ENCODE assay signal across 7 cellular contexts in the genomic region with DNA sequence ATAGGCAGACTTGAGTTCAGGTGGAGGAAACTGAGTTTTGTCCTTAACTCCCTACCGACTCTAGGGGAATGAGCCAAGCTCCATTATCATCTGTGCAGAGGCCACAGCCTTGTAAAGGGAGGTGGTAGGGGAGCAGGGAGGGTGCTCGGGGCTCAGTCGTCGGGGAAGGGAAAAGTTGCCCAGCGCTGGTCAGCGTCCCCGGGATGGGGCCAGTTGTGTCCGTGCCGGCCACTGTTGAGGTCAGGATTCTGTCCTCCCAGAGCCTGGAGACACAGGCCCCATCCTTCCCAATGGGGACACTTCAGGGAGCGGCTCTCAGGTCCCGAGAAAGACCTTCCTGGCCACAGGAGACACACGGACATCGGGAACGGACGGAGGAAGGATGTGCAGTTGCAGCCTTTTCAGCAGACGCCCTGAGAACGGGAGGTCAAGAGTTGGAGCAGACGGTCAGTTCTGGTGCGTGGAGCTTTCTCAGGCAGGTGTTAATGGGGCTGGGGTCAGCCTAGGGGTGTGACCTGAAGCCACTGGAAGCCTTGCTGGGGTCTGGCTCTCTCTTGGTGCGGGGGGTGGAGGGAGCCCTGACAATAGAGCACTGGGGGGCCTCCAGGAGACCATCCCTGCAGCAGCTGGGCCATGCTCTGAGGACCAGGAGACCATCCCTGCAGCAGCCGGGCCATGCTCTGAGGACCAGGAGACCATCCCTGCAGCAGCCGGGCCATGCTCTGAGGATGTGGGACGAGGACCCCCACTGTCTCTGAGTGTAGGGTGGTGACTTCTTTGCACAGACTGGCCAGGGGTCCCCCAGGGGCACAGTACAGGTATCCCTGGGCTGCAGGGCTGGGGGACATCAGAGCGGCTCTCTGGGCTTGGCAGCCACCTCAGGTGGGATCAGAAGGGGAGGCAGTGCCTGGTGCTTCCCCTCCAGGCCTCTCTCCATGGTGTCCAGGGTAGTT.
A peak's percentile ranks its signal among the peaks of the same experiment; 100 is the strongest.
DNase-seq lines count a peak whose midpoint lies in the region; ATAC-seq and TF ChIP-seq lines count a peak whose summit lies in the region.
"Not testable (repeated sequence)": the region's sequence is repeated elsewhere in the genome, so short reads cannot be mapped to it uniquely, and the experiment has no call there.

No MANE protein-coding gene starts in this region.

- H3K9ac ChIP-seq in OCI-LY3 (ENCODE audit: low read length), result peak overlapping the region; percentile 99

- not testable (repeated sequence) for H3K36me3 ChIP-seq in BE2C; right lobe of liver; osteoblast (ENCODE audit: insufficient read depth, low read length)
- H3K36me3 ChIP-seq in OCI-LY3 (replicated peaks; ENCODE audit: low read depth, low read length), result peaks cover 27% of the 10 kb centered on the region

- peak overlapping the region; percentile 91 for H3K27ac ChIP-seq in OCI-LY3 (ENCODE audit: low read length)
- not testable (repeated sequence) for H3K27ac ChIP-seq in right lobe of liver; osteoblast (ENCODE audit: low read depth, low read length)

- DNase-seq in BE2C (peak; percentile 3), left cardiac atrium (peak; percentile 4), right lobe of liver (peak in 2 of 3 donors; percentile 21 to 27), osteoblast (ENCODE audit: insufficient read length, low spot score, missing footprints) (peak; percentile 19)
- DNase-seq in activated naive CD4-positive, alpha-beta T cell treated with anti-CD3 and anti-CD28 coated beads, Interleukin-2, amount 50 U/mL, for 16 hours, result peak; percentile 2
- not testable (repeated sequence) for DNase-seq in stimulated activated naive B cell treated with anti-CD40 and anti-IgM and Interleukin-4, amounts not matched to agents 10 μg/mL and 1 μg/mL and 100 μg/mL, for 72 hours

- intact Hi-C loops in left cardiac atrium (cut with DNase I); right lobe of liver (cut with DNase I): not testable (repeated sequence)

- H2AFZ ChIP-seq in OCI-LY3 (ENCODE audit: low read depth, low read length); osteoblast (ENCODE audit: low read length): not testable (repeated sequence)

- not testable (repeated sequence) for TF ChIP-seq CTCF in BE2C (IDR thresholded peaks at IDR 0.05; ENCODE audit: low read depth, low read length); OCI-LY3 (IDR thresholded peaks at IDR 0.05; ENCODE audit: low read depth, low read length); right lobe of liver (IDR thresholded peaks at IDR 0.05); osteoblast (IDR thresholded peaks at IDR 0.05; ENCODE audit: extremely low read depth, low read depth, low read length)

- not testable (repeated sequence) for ATAC-seq in left cardiac atrium; right lobe of liver; stimulated activated naive B cell treated with anti-CD40 and anti-IgM and Interleukin-4, amounts not matched to agents 10 μg/mL and 1 μg/mL and 100 μg/mL, for 72 hours (replicated peaks)

- H3K4me1 ChIP-seq in BE2C; right lobe of liver; osteoblast (ENCODE audit: insufficient read depth, low read length): not testable (repeated sequence)
- H3K4me1 ChIP-seq in OCI-LY3 (ENCODE audit: low read length), result peaks cover 16% of the 10 kb centered on the region

- H4K20me1 ChIP-seq in OCI-LY3 (ENCODE audit: insufficient read depth, low read length), result peaks cover 34% of the 10 kb centered on the region
- H4K20me1 ChIP-seq in osteoblast (ENCODE audit: insufficient read depth, low read length), result not testable (repeated sequence)

- H3K4me1 Mint-ChIP-seq in stimulated activated naive B cell treated with anti-CD40 and anti-IgM and Interleukin-4, amounts not matched to agents 10 μg/mL and 1 μg/mL and 100 μg/mL, for 72 hours, result peaks cover 6 to 20% of the 10 kb centered on the region in 2 donors

- not testable (repeated sequence) for H3K9me3 Mint-ChIP-seq in stimulated activated naive B cell treated with anti-CD40 and anti-IgM and Interleukin-4, amounts not matched to agents 10 μg/mL and 1 μg/mL and 100 μg/mL, for 72 hours

- H3K27me3 ChIP-seq in BE2C; OCI-LY3 (ENCODE audit: low read depth, low read length); right lobe of liver; osteoblast (ENCODE audit: insufficient read depth, low read length): not testable (repeated sequence)

- H3K9me3 ChIP-seq in BE2C; OCI-LY3 (ENCODE audit: insufficient read depth, low read length); right lobe of liver; osteoblast (ENCODE audit: low read depth, low read length): not testable (repeated sequence)

- H3K27ac Mint-ChIP-seq in stimulated activated naive B cell treated with anti-CD40 and anti-IgM and Interleukin-4, amounts not matched to agents 10 μg/mL and 1 μg/mL and 100 μg/mL, for 72 hours, result not testable (repeated sequence)

- peak overlapping the region; percentile 84 for H3K4me2 ChIP-seq in OCI-LY3 (ENCODE audit: low read length)
- not testable (repeated sequence) for H3K4me2 ChIP-seq in osteoblast (ENCODE audit: insufficient read depth, low read length)

- not testable (repeated sequence) for H3K27me3 Mint-ChIP-seq in stimulated activated naive B cell treated with anti-CD40 and anti-IgM and Interleukin-4, amounts not matched to agents 10 μg/mL and 1 μg/mL and 100 μg/mL, for 72 hours

- peaks cover 77% of the 10 kb centered on the region for H3K79me2 ChIP-seq in OCI-LY3 (ENCODE audit: low read length)
- H3K79me2 ChIP-seq in osteoblast (ENCODE audit: insufficient read depth, low read length), result not testable (repeated sequence)

- H3K36me3 Mint-ChIP-seq in stimulated activated naive B cell treated with anti-CD40 and anti-IgM and Interleukin-4, amounts not matched to agents 10 μg/mL and 1 μg/mL and 100 μg/mL, for 72 hours, result peaks cover 39 to 53% of the 10 kb centered on the region in 2 donors

- H3K4me3 Mint-ChIP-seq in stimulated activated naive B cell treated with anti-CD40 and anti-IgM and Interleukin-4, amounts not matched to agents 10 μg/mL and 1 μg/mL and 100 μg/mL, for 72 hours, result peak overlapping the region; percentile 68 to 69

- WGBS in right lobe of liver (ENCODE audit: insufficient coverage, low coverage, low lambda C conversion rate, missing lambda C conversion rate), result 62% methylated on average over 7 of the region's 24 CpGs

- TF ChIP-seq POLR2A in right lobe of liver (IDR thresholded peaks at IDR 0.05), result not testable (repeated sequence)

- H3K4me3 ChIP-seq in BE2C (ENCODE audit: low read depth, low read length); right lobe of liver; osteoblast (ENCODE audit: insufficient read depth, low read length): not testable (repeated sequence)
- peak overlapping the region; percentile 95 for H3K4me3 ChIP-seq in OCI-LY3 (ENCODE audit: low read length)
